Comparison of ENCODE assay signal across 19 cellular contexts in the genomic region with DNA sequence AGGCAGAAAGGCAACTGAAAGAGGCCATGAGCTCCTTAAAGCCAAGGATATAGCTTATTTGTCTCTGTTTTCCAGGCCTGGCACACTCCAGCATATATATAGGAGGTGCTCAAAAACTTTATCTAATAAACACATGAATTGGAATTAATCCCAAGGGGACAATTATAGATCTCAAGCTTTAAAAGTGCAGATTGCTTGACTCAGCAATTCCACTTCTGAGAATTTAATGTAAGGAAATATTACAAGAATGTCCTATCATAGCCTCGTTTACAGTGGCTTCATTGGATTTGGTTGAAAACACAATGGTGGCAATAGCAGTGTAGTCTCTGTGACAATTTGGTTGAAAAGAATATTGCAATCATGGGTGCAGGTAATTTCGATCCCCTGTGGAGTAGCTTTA.
DNase-seq lines count a peak whose midpoint lies in the region; ATAC-seq, FAIRE-seq and TF ChIP-seq lines count a peak whose summit lies in the region.
"Had no signal": no experiment of that assay in that cellular context is flagged by ENCODE, and none has a peak within 500 bp of the region (broad histone marks: within the 10 kb centered on the region; RNA-seq: fewer than 3 reads in every experiment).

No MANE protein-coding gene starts in this region.

- no peak overlapping the region for H3K4me3 ChIP-seq in A549
- H3K4me3 ChIP-seq in K562 = no peak overlapping the region
- no peak overlapping the region for H3K4me3 ChIP-seq in prostate gland
- H3K4me3 ChIP-seq: GM23248, HAP-1 had no signal

- H3K9me1 ChIP-seq in K562 (ENCODE audit: control insufficient read depth, insufficient read depth, low read length) = no peaks in the 10 kb centered on the region

- H3K79me2 ChIP-seq in K562 (ENCODE audit: control insufficient read depth, insufficient read depth, low read length) = no peaks in the 10 kb centered on the region

- H3K27me3 ChIP-seq in K562 (ENCODE audit: control insufficient read depth in 2 of 2, insufficient read depth in 2 of 2, low read length in 2 of 2) (no peaks in the 10 kb centered on the region), prostate gland (replicated peaks; ENCODE audit: insufficient read depth) (no peaks in the 10 kb centered on the region)

- intact Hi-C loops in K562 (cut with micrococcal nuclease) (no loop called here), prostate gland (cut with DNase I) (no loop called here)

- CTCF ChIA-PET in A549 (lab: Yijun Ruan, JAX) = interaction anchor here (1.1 kb wide), 1 partner anchor 242 kb away, joined by 5 read pairs; no protein-coding TSS in a partner anchor
- CTCF ChIA-PET in K562 (lab: Yijun Ruan, JAX; ENCODE audit: low intra/inter-chr PET ratio) = no interaction called here

- POLR2A ChIA-PET in A549 (lab: Yijun Ruan, JAX) = no interaction called here
- POLR2A ChIA-PET in K562 (lab: Yijun Ruan, JAX) = no interaction called here

- ATAC-seq in A549 (no peak), K562 (no peak), GM18502 (IDR thresholded peaks at IDR 0.05; ENCODE audit: poor library complexity, unreplicated experiment) (no peak)

- TF ChIP-seq POLR2A in A549 (IDR thresholded peaks at IDR 0.05; ENCODE audit: low read length) (no peak), K562 (conservative IDR thresholded peaks at IDR 0.05) (no peak), prostate gland (IDR thresholded peaks at IDR 0.05) (no peak)

- TF ChIP-seq RAD21 in A549 (conservative IDR thresholded peaks at IDR 0.05 in 1 of 2, IDR thresholded peaks at IDR 0.05 in 1 of 2) (no peak), K562 (CRISPR knock-in tag; conservative IDR thresholded peaks at IDR 0.05 in 1 of 2, IDR thresholded peaks at IDR 0.05 in 1 of 2) (no peak)

- no peak overlapping the region for H3K4me2 ChIP-seq in A549
- H3K4me2 ChIP-seq in K562 (ENCODE audit: insufficient read depth, low read length) = no peak overlapping the region

- no peaks in the 10 kb centered on the region for H4K20me1 ChIP-seq in K562 (replicated peaks; ENCODE audit: control insufficient read depth, insufficient read depth, low read length)

- no peak for TF ChIP-seq CTCF in A549 (IDR thresholded peaks at IDR 0.05)
- TF ChIP-seq CTCF in K562 (IDR thresholded peaks at IDR 0.05 in 2 of 3, conservative IDR thresholded peaks at IDR 0.05 in 1 of 3; ENCODE audit: insufficient read depth in 2 of 3, low read depth in 1 of 3, low read length in 3 of 3) = no peak
- TF ChIP-seq CTCF in prostate gland (IDR thresholded peaks at IDR 0.05) = no peak

- DNase-seq in A549 (ENCODE audit: low read depth in 1 of 2, low spot score in 1 of 2) (no peak), OCI-M1 (lab: John Stamatoyannopoulos, UW) (peak; percentile 30), K562 (ENCODE audit: extremely low read depth in 1 of 4, low spot score in 3 of 4) (no peak), D341Med (ENCODE audit: low spot score) (no peak), prostate gland (ENCODE audit: low spot score) (no peak)
- DNase-seq: 8988T; C1 segment of cervical spinal cord; Calu3; CD4-positive, alpha-beta memory T cell; COR-L47; DMS153; DND-41; GM23248; HFFc6 had no signal

- in situ Hi-C loops in K562 (cut with MboI) = no loop called here

- H3K9me3 ChIP-seq in A549 = peaks cover 2% of the 10 kb centered on the region; the same call in 1 of the 3 replicates
- no peaks in the 10 kb centered on the region for H3K9me3 ChIP-seq in K562 (replicated peaks; ENCODE audit: control insufficient read depth, insufficient read depth, low read depth, low read length)
- H3K9me3 ChIP-seq in prostate gland = no peaks in the 10 kb centered on the region
- H3K9me3 ChIP-seq: HAP-1 had no signal

- H3K36me3 ChIP-seq in K562 (ENCODE audit: control insufficient read depth, insufficient read depth, low read length) (no peaks in the 10 kb centered on the region), prostate gland (no peaks in the 10 kb centered on the region)
- H3K36me3 ChIP-seq: HAP-1 had no signal

- no peak overlapping the region for H3K9ac ChIP-seq in K562 (ENCODE audit: insufficient read depth in 1 of 2, low read depth in 2 of 2, low read length in 2 of 2)
- H3K9ac ChIP-seq: GM23248 had no signal

- no peak overlapping the region for H3K27ac ChIP-seq in A549
- H3K27ac ChIP-seq in K562 (ENCODE audit: extremely low read depth, low read depth, low read length) = no peak overlapping the region
- H3K27ac ChIP-seq in prostate gland = no peak overlapping the region
- H3K27ac ChIP-seq: GM23248 had no signal

- TF ChIP-seq EP300 in A549 (IDR thresholded peaks at IDR 0.05) (no peak), K562 (IDR thresholded peaks at IDR 0.05; ENCODE audit: low read length) (no peak)

- BruUV-seq in K562 (replicated peaks; lab: Mats Ljungman, UMichigan) = no TSS peak

- 12% methylated on average over 2 of the region's 2 CpGs for WGBS in A549 (ENCODE audit: missing lambda C conversion rate)
- WGBS in K562 (ENCODE audit: insufficient coverage, low coverage, missing lambda C conversion rate) = 58% methylated on average over 2 of the region's 2 CpGs
- 85% methylated on average over 2 of the region's 2 CpGs for WGBS in prostate gland

- H2AFZ ChIP-seq in K562 (ENCODE audit: low read depth, low read length) = peak overlapping the region; percentile 1; the same call in 1 of the 2 replicates
- H2AFZ ChIP-seq: GM23248 had no signal

- no peaks in the 10 kb centered on the region for H3K4me1 ChIP-seq in A549
- peaks cover 4 to 21% of the 10 kb centered on the region in 2 experiments; a peak in 3 of 5 replicates for H3K4me1 ChIP-seq in K562 (replicated peaks in 1 of 2; ENCODE audit: control insufficient read depth in 2 of 2, insufficient read depth in 2 of 2, low read length in 2 of 2)
- no peaks in the 10 kb centered on the region for H3K4me1 ChIP-seq in prostate gland (replicated peaks)
- H3K4me1 ChIP-seq: HAP-1 had no signal

- FAIRE-seq in A549 (lab: Jason Lieb, UNC) (no peak), K562 (lab: Jason Lieb, UNC) (no peak)
- FAIRE-seq: G401.6, GM12892, GM19239 had no signal

TF ChIP-seq in A549, 52 proteins besides CTCF, POLR2A, EP300 and RAD21:
- peak; percentile 61 for TF ChIP-seq MAFK (IDR thresholded peaks at IDR 0.05; ENCODE audit: partially characterized antibody)
- TF ChIP-seq, protein P1, sequence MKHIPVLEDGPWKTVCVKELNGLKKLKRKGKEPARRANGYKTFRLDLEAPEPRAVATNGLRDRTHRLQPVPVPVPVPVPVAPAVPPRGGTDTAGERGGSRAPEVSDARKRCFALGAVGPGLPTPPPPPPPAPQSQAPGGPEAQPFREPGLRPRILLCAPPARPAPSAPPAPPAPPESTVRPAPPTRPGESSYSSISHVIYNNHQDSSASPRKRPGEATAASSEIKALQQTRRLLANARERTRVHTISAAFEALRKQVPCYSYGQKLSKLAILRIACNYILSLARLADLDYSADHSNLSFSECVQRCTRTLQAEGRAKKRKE (CRISPR knock-in tag; IDR thresholded peaks at IDR 0.05; ENCODE audit: low read depth) = no peak

TF ChIP-seq in K562, 482 proteins besides CTCF, POLR2A, EP300 and RAD21:
- TF ChIP-seq MAFF (IDR thresholded peaks at IDR 0.05; ENCODE audit: low read length) = peak; percentile 36; the same call in 1 of the 2 replicates
- TF ChIP-seq MAFG (tag; conservative IDR thresholded peaks at IDR 0.05) = peak; percentile 36; the same call in 1 of the 2 replicates
- TF ChIP-seq, protein P2, sequence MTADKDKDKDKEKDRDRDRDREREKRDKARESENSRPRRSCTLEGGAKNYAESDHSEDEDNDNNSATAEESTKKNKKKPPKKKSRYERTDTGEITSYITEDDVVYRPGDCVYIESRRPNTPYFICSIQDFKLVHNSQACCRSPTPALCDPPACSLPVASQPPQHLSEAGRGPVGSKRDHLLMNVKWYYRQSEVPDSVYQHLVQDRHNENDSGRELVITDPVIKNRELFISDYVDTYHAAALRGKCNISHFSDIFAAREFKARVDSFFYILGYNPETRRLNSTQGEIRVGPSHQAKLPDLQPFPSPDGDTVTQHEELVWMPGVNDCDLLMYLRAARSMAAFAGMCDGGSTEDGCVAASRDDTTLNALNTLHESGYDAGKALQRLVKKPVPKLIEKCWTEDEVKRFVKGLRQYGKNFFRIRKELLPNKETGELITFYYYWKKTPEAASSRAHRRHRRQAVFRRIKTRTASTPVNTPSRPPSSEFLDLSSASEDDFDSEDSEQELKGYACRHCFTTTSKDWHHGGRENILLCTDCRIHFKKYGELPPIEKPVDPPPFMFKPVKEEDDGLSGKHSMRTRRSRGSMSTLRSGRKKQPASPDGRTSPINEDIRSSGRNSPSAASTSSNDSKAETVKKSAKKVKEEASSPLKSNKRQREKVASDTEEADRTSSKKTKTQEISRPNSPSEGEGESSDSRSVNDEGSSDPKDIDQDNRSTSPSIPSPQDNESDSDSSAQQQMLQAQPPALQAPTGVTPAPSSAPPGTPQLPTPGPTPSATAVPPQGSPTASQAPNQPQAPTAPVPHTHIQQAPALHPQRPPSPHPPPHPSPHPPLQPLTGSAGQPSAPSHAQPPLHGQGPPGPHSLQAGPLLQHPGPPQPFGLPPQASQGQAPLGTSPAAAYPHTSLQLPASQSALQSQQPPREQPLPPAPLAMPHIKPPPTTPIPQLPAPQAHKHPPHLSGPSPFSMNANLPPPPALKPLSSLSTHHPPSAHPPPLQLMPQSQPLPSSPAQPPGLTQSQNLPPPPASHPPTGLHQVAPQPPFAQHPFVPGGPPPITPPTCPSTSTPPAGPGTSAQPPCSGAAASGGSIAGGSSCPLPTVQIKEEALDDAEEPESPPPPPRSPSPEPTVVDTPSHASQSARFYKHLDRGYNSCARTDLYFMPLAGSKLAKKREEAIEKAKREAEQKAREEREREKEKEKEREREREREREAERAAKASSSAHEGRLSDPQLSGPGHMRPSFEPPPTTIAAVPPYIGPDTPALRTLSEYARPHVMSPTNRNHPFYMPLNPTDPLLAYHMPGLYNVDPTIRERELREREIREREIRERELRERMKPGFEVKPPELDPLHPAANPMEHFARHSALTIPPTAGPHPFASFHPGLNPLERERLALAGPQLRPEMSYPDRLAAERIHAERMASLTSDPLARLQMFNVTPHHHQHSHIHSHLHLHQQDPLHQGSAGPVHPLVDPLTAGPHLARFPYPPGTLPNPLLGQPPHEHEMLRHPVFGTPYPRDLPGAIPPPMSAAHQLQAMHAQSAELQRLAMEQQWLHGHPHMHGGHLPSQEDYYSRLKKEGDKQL (CRISPR knock-in tag; IDR thresholded peaks at IDR 0.05; ENCODE audit: borderline replicate concordance) = no peak
- peak; percentile 66 for TF ChIP-seq C11orf30 (IDR thresholded peaks at IDR 0.05; ENCODE audit: low read depth)
- peak; percentile 79 for TF ChIP-seq ZNF316 (IDR thresholded peaks at IDR 0.05)

Comparison
In these comparisons a context has a peak if more than half of its experiments do, and no peak if none do; other contexts are left out.
1. Of the 35 proteins assayed by ChIP-seq in both K562 and A549: peak only in K562: none; only in A549: MAFK; in both: none; in neither: 34.